10 cellular contexts compared by ENCODE assay signal in the genomic region with DNA sequence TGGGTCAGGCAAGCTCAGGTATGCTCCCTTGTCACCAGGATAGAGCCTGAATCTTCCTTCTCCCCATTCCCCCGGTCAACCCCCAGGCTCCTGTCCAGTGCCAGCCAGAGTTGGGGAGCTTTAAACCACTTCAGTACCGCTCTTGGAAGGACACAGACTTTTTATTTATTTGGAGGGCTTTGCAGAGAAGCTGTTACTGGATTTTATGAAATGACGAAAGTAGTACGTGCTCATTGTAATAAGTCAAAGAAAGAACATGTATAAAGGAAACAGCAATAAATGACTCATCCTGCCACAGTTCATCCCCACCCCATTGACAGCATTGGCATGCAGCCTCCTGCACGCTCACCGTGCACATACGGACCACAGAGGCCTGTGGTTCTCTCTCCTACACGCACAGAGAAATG.
DNase-seq lines count a peak whose midpoint lies in the region; ATAC-seq and TF ChIP-seq lines count a peak whose summit lies in the region.
"Had no signal": no experiment of that assay in that cellular context is flagged by ENCODE, and none has a peak within 500 bp of the region (broad histone marks: within the 10 kb centered on the region; RNA-seq: fewer than 3 reads in every experiment).

No MANE protein-coding gene starts in this region.

- H3K36me3 ChIP-seq in SJSA1, result no peaks in the 10 kb centered on the region
- H3K36me3 ChIP-seq in brain microvascular endothelial cell (replicated peaks), result no peaks in the 10 kb centered on the region
- H3K36me3 ChIP-seq in ovary, result no peaks in the 10 kb centered on the region

- peaks cover 28% of the 10 kb centered on the region for H3K4me1 ChIP-seq in SJSA1 (replicated peaks)
- peaks cover 2% of the 10 kb centered on the region for H3K4me1 ChIP-seq in ovary (ENCODE audit: insufficient read depth)

- in situ Hi-C loops in brain microvascular endothelial cell (cut with HindIII; ENCODE audit: low pct_ligation_motif_present, low sequenced_read_pairs), result no loop called here

- DNase-seq in NK-92 treated with Interleukin-12 subunit alpha and Interleukin-12 subunit beta, amount 100 ng/mL, for 24 hours (lab: John Stamatoyannopoulos, UW), result peak; percentile 55
- DNase-seq in NK-92 (lab: John Stamatoyannopoulos, UW; ENCODE audit: unreplicated experiment), result no peak
- peak; percentile 87 for DNase-seq in SJSA1 (ENCODE audit: low read depth in 1 of 2, low spot score in 2 of 2)
- peak; percentile 96 for DNase-seq in brain microvascular endothelial cell
- peak; percentile 58 to 70 (median 66) for DNase-seq in ovary
- DNase-seq in nucleus accumbens (lab: John Stamatoyannopoulos, UW), result no peak

- no peak for TF ChIP-seq POLR2A in ovary (IDR thresholded peaks at IDR 0.05)

- intact Hi-C loops in ovary (cut with DNase I), result no loop called here

- no peak for TF ChIP-seq CTCF in brain microvascular endothelial cell (IDR thresholded peaks at IDR 0.05; ENCODE audit: low read depth, low read length, missing control alignments)
- no peak for TF ChIP-seq CTCF in ovary (IDR thresholded peaks at IDR 0.05)

- H3K27ac ChIP-seq in SJSA1 (peak overlapping the region; percentile 87), brain microvascular endothelial cell (peak overlapping the region; percentile 81), ovary (peak overlapping the region in 1 of 2 donors; percentile 27)
- H3K27ac ChIP-seq: 22Rv1, VCaP had no signal

- TF ChIP-seq EP300 in ovary (IDR thresholded peaks at IDR 0.05), result no peak

- H3K9me3 ChIP-seq in SJSA1 (replicated peaks), result no peaks in the 10 kb centered on the region
- H3K9me3 ChIP-seq in ovary, result no peaks in the 10 kb centered on the region

- H3K27me3 ChIP-seq in SJSA1 (replicated peaks), result no peaks in the 10 kb centered on the region
- H3K27me3 ChIP-seq in brain microvascular endothelial cell (replicated peaks), result no peaks in the 10 kb centered on the region
- no peaks in the 10 kb centered on the region for H3K27me3 ChIP-seq in ovary

- 21 to 44% (median 28%) methylated on average over 8 of the region's 8 CpGs for WGBS in ovary, 3 donors

- H3K4me3 ChIP-seq in SJSA1 (no peak overlapping the region), brain microvascular endothelial cell (ENCODE audit: low read depth, low read length) (no peak overlapping the region), ovary (no peak overlapping the region)

- no peak for ATAC-seq in HG02973 (IDR thresholded peaks at IDR 0.05; ENCODE audit: unreplicated experiment)
- ATAC-seq in HG03280 (IDR thresholded peaks at IDR 0.05; ENCODE audit: unreplicated experiment), result no peak

Comparison
In these comparisons a context has a peak if more than half of its experiments do, and no peak if none do; other contexts are left out.
1. DNase-seq: peak in NK-92 treated with Interleukin-12 subunit alpha and Interleukin-12 subunit beta, amount 100 ng/mL, for 24 hours (single experiment), SJSA1 (2 of 2), brain microvascular endothelial cell (single experiment) and ovary (5 of 5); none in NK-92 (single experiment) and nucleus accumbens (0 of 56).